28 cellular contexts compared by ENCODE assay signal in the genomic region with DNA sequence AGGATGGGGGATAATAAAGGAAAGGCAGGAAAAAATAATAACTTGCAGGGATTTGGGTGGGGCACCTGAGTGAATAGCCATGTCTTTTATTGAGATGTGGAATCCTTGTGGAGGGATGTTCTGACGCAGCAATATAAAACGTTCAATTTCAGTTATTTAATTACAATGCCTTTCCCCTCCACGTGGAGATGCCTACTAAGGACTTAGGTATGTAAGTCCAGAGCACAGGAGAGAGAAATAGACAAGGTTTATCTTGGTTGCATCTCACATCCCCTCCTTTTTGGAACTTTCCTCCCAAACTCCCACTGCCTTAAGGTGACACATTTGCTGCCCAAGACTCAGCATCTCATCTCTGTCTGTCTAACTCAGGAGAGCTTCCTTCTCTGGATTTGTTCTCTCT. TPM values are rescaled to one million over a fixed set of nuclear protein-coding genes. Genes with fewer than 3 reads are reported as not detected.
DNase-seq lines count a peak whose midpoint lies in the region; ATAC-seq and TF ChIP-seq lines count a peak whose summit lies in the region.
"Had no signal": no experiment of that assay in that cellular context is flagged by ENCODE, and none has a peak within 500 bp of the region (broad histone marks: within the 10 kb centered on the region; RNA-seq: fewer than 3 reads in every experiment).

No MANE protein-coding gene starts in this region.

- H3K79me2 ChIP-seq in trophoblast cell (ENCODE audit: control insufficient read depth, insufficient read depth, low read length, poor library complexity) = no peaks in the 10 kb centered on the region

- H3K23ac ChIP-seq in trophoblast cell (ENCODE audit: low read length) = no peak overlapping the region

- WGBS in trophoblast cell (ENCODE audit: extremely low coverage, insufficient coverage, insufficient read length) = no CpG with 5 or more reads among the region's 3 CpGs
- 63 to 75% methylated on average over 3 of the region's 3 CpGs for WGBS in transverse colon (ENCODE audit: low coverage in 1 of 2), 2 donors

- no peak overlapping the region for H3K14ac ChIP-seq in trophoblast cell (ENCODE audit: low read length)

- TF ChIP-seq EP300 in transverse colon (IDR thresholded peaks at IDR 0.05; ENCODE audit: low read depth) = no peak

- intact Hi-C loops in transverse colon (cut with DNase I; ENCODE audit: low total_unique reads) = no loop called here

- no peaks in the 10 kb centered on the region for H3K36me3 ChIP-seq in RWPE2 (ENCODE audit: low read depth)
- no peaks in the 10 kb centered on the region for H3K36me3 ChIP-seq in trophoblast cell (ENCODE audit: control insufficient read depth in 1 of 2, insufficient read depth in 2 of 2, low read length in 2 of 2)
- no peaks in the 10 kb centered on the region for H3K36me3 ChIP-seq in transverse colon
- H3K36me3 ChIP-seq: BLaER1, colonic mucosa, esophagus muscularis mucosa, gastroesophageal sphincter, prostate gland, WERI-Rb-1 had no signal

- peak overlapping the region; percentile 63 for H2AFZ ChIP-seq in trophoblast cell (ENCODE audit: insufficient read depth, low read length, poor library complexity)

- no peak overlapping the region for H3K4ac ChIP-seq in trophoblast cell (ENCODE audit: low read depth, low read length)

- peaks cover 7% of the 10 kb centered on the region for H3K4me1 ChIP-seq in RWPE2 (ENCODE audit: insufficient read depth, poor library complexity, severe bottlenecking)
- peaks cover 0 to 2% of the 10 kb centered on the region in 2 experiments for H3K4me1 ChIP-seq in trophoblast cell (ENCODE audit: control insufficient read depth in 1 of 2, insufficient read depth in 2 of 2, low read length in 2 of 2)
- H3K4me1 ChIP-seq in transverse colon = no peaks in the 10 kb centered on the region
- H3K4me1 ChIP-seq: colonic mucosa, prostate gland had no signal

- H3K27ac ChIP-seq in RWPE2 (ENCODE audit: poor library complexity, severe bottlenecking) (no peak overlapping the region), trophoblast cell (ENCODE audit: low read depth, low read length) (no peak overlapping the region), transverse colon (no peak overlapping the region)
- H3K27ac ChIP-seq: BLaER1, colonic mucosa, esophagus muscularis mucosa, gastroesophageal sphincter, prostate gland, SK-N-MC, WERI-Rb-1 had no signal

- DNase-seq in Caki2 (ENCODE audit: low read depth) (peak; percentile 33), RWPE2 (ENCODE audit: low spot score) (no peak), fibroblast of villous mesenchyme (ENCODE audit: low read depth) (peak; percentile 12), trophoblast cell (peak in 1 of 2 donors; percentile 4), transverse colon (no peak)
- DNase-seq in stimulated activated naive CD4-positive, alpha-beta T cell treated with Interleukin-2 at 50 U/mL for 16 hours (lab: John Stamatoyannopoulos, UW) = no peak
- DNase-seq: ACHN; activated CD4-positive, alpha-beta T cell treated with anti-CD3 and anti-CD28 coated beads, Interleukin-2, amount 50 U/mL, for 1 hour; activated naive CD4-positive, alpha-beta T cell treated with anti-CD3 and anti-CD28 coated beads, Interleukin-2, amount 10 ng/mL, durations not matched to agents 7 days and 5 days; amygdala; Caco-2; colonic mucosa; effector memory CD4-positive, alpha-beta T cell; MV-4-11; NCI-H2171 treated with DMSO at 0.1 percent for 48 hours; NCI-H526; WERI-Rb-1 had no signal

- no peak overlapping the region for H2BK5ac ChIP-seq in trophoblast cell (ENCODE audit: low read depth, low read length, poor library complexity)

- TF ChIP-seq POLR2A in transverse colon (IDR thresholded peaks at IDR 0.05) = no peak

- no peaks in the 10 kb centered on the region for H3K79me1 ChIP-seq in trophoblast cell (ENCODE audit: low read length)

- H3K9ac ChIP-seq in trophoblast cell (ENCODE audit: low read length) = no peak overlapping the region
- H3K9ac ChIP-seq: BLaER1 had no signal

- H4K12ac ChIP-seq in trophoblast cell (ENCODE audit: low read depth, low read length) = no peak overlapping the region

- H3K4me3 ChIP-seq in RWPE2 (ENCODE audit: severe bottlenecking) = no peak overlapping the region
- H3K4me3 ChIP-seq in fibroblast of villous mesenchyme (ENCODE audit: low read depth, low read length) = no peak overlapping the region
- H3K4me3 ChIP-seq in trophoblast cell (ENCODE audit: low read depth, low read length) = no peak overlapping the region
- no peak overlapping the region for H3K4me3 ChIP-seq in transverse colon
- H3K4me3 ChIP-seq: BLaER1, colonic mucosa, esophagus muscularis mucosa, gastroesophageal sphincter, lung, prostate gland, SK-N-MC had no signal

- H2AK5ac ChIP-seq in trophoblast cell (ENCODE audit: low read length) = no peak overlapping the region

- no peak overlapping the region for H3K4me2 ChIP-seq in trophoblast cell (ENCODE audit: low read length)

- no peak for TF ChIP-seq CTCF in RWPE2 (IDR thresholded peaks at IDR 0.05; ENCODE audit: poor library complexity, severe bottlenecking)
- TF ChIP-seq CTCF in fibroblast of villous mesenchyme (IDR thresholded peaks at IDR 0.05; ENCODE audit: insufficient read depth, low read depth, low read length) = no peak
- no peak for TF ChIP-seq CTCF in transverse colon (IDR thresholded peaks at IDR 0.05)

- H4K91ac ChIP-seq in trophoblast cell (ENCODE audit: low read depth, low read length) = no peak overlapping the region

- H4K8ac ChIP-seq in trophoblast cell (ENCODE audit: low read depth, low read length) = no peak overlapping the region

- ATAC-seq in RWPE2 (ENCODE audit: low read depth) (peak; percentile 47; the same call in 1 of the 3 replicates), GM21515 (IDR thresholded peaks at IDR 0.05; ENCODE audit: unreplicated experiment) (no peak), GM19035 (IDR thresholded peaks at IDR 0.05; ENCODE audit: unreplicated experiment) (no peak)
- ATAC-seq: gastroesophageal sphincter had no signal

- in situ Hi-C loops in Caki2 (cut with HindIII; ENCODE audit: low pct_unique_long_range_greater_than_20kb, low sequenced_read_pairs) = no loop called here
- in situ Hi-C loops in transverse colon (cut with MboI; ENCODE audit: low pct_ligation_motif_present in 1 of 4, low pct_unique_long_range_greater_than_20kb in 1 of 4, low sequenced_read_pairs in 3 of 4) = no loop called here

- H3K27me3 ChIP-seq in RWPE2 (ENCODE audit: insufficient read depth, poor library complexity, severe bottlenecking) = no peaks in the 10 kb centered on the region
- no peaks in the 10 kb centered on the region for H3K27me3 ChIP-seq in trophoblast cell (ENCODE audit: insufficient read depth, low read length)
- no peaks in the 10 kb centered on the region for H3K27me3 ChIP-seq in transverse colon
- H3K27me3 ChIP-seq: BLaER1, colonic mucosa, esophagus muscularis mucosa, gastroesophageal sphincter had no signal

- H2BK120ac ChIP-seq in trophoblast cell (ENCODE audit: insufficient read depth, low read length, poor library complexity) = no peak overlapping the region

- H3K9me3 ChIP-seq in RWPE2 (ENCODE audit: severe bottlenecking) = no peaks in the 10 kb centered on the region
- H3K9me3 ChIP-seq in trophoblast cell (ENCODE audit: insufficient read depth, low read depth, low read length) = no peaks in the 10 kb centered on the region
- H3K9me3 ChIP-seq in transverse colon = no peaks in the 10 kb centered on the region
- H3K9me3 ChIP-seq: BLaER1, Caco-2, colonic mucosa, prostate gland had no signal

- no peak overlapping the region for H2BK12ac ChIP-seq in trophoblast cell (ENCODE audit: low read length)

- H3K18ac ChIP-seq in trophoblast cell (ENCODE audit: low read length) = no peak overlapping the region

RNA-seq across cellular contexts. Expression of gene COL19A1, which starts 52.4 kb away (rescaled TPM):
- total RNA-seq in Caki2 (2014; rRNA removed; shearing (Covaris generic); ENCODE audit: low replicate concordance) = not detected in 2 replicates
- 0.32 and 1.3 TPM in 2 replicates for total RNA-seq in fibroblast of villous mesenchyme
- 3.9 and 4.2 TPM in 2 replicates for polyA plus RNA-seq in trophoblast cell (2013)
- 1 to 10 TPM in 1 of 4 donors, under 1 TPM in 2, not detected in 1; 0.27 to 3.3 (median 0.37) TPM for total RNA-seq in transverse colon
- total RNA-seq: activated T-helper 1 cell treated with anti-CD3 and anti-CD28 coated beads, Interleukin-12 subunit alpha, Interleukin-12 subunit beta, Interleukin-2, Interleukin-4 antibody, amounts not matched to agents 30 ng/mL and 10 ng/mL and 1 ng/mL, durations not matched to agents 14 hours and 24 hours and 36 hours; bronchial epithelial cell; Caco-2; kidney epithelial cell had no signal

Comparison
In these comparisons a context has a peak if more than half of its experiments do, and no peak if none do; other contexts are left out.
1. DNase-seq: peak in Caki2 (single experiment) and fibroblast of villous mesenchyme (single experiment); none in RWPE2 (single experiment), transverse colon (single experiment) and stimulated activated naive CD4-positive, alpha-beta T cell treated with Interleukin-2 at 50 U/mL for 16 hours (single experiment).